16 cellular contexts compared by ENCODE assay signal in genomic region chr20:18020931-18021330, GRCh38. TPM values are rescaled to one million over a fixed set of nuclear protein-coding genes. Genes with fewer than 3 reads are reported as not detected.
DNase-seq lines count a peak whose midpoint lies in the region; ATAC-seq, FAIRE-seq and TF ChIP-seq lines count a peak whose summit lies in the region.
"Had no signal": no experiment of that assay in that cellular context is flagged by ENCODE, and none has a peak within 500 bp of the region (broad histone marks: within the 10 kb centered on the region; RNA-seq: fewer than 3 reads in every experiment).

No MANE protein-coding gene starts in this region.

- CTCF ChIA-PET in K562 (lab: Yijun Ruan, JAX; ENCODE audit: low intra/inter-chr PET ratio), result no interaction called here

- TF ChIP-seq CTCF in K562 (IDR thresholded peaks at IDR 0.05 in 2 of 3, conservative IDR thresholded peaks at IDR 0.05 in 1 of 3; ENCODE audit: insufficient read depth in 2 of 3, low read depth in 1 of 3, low read length in 3 of 3), result peak in 2 of 3 experiments; percentile 4 to 9; a peak in 1 of 6 replicates

- no peak overlapping the region for H3K27ac Mint-ChIP-seq in T-helper 2 cell treated with Interferon-gamma antibody and Interleukin-4, amounts not matched to agents 5 μg/mL and 100 μg/mL, for 36 hours

- TF ChIP-seq EP300 in K562 (IDR thresholded peaks at IDR 0.05; ENCODE audit: low read length), result no peak

- H3K36me3 Mint-ChIP-seq in T-helper 2 cell treated with Interferon-gamma antibody and Interleukin-4, amounts not matched to agents 5 μg/mL and 100 μg/mL, for 36 hours (ENCODE audit: low read depth), result no peaks in the 10 kb centered on the region
- H3K36me3 Mint-ChIP-seq: CD4-positive, alpha-beta memory T cell had no signal

- no peak for TF ChIP-seq POLR2A in K562 (conservative IDR thresholded peaks at IDR 0.05)

- H3K4me2 ChIP-seq in K562 (ENCODE audit: insufficient read depth, low read length), result no peak overlapping the region
- H3K4me2 ChIP-seq: A549 had no signal

- H3K27me3 Mint-ChIP-seq in T-helper 2 cell treated with Interferon-gamma antibody and Interleukin-4, amounts not matched to agents 5 μg/mL and 100 μg/mL, for 36 hours (ENCODE audit: low read depth), result peaks cover 5% of the 10 kb centered on the region

- H3K36me3 ChIP-seq in K562 (ENCODE audit: control insufficient read depth, insufficient read depth, low read length), result no peaks in the 10 kb centered on the region
- H3K36me3 ChIP-seq: BE2C had no signal

- H4K20me1 ChIP-seq in K562 (replicated peaks; ENCODE audit: control insufficient read depth, insufficient read depth, low read length), result no peaks in the 10 kb centered on the region

- no peak overlapping the region for H3K4me3 ChIP-seq in K562
- H3K4me3 ChIP-seq: A549 had no signal

- peak; percentile 43; the same call in 1 of the 3 replicates for ATAC-seq in K562
- ATAC-seq in left lobe of liver, result peak; percentile 58
- ATAC-seq: A549 had no signal

- no peak overlapping the region for H2AFZ ChIP-seq in K562 (ENCODE audit: low read depth, low read length)

- H3K27me3 ChIP-seq in K562 (ENCODE audit: control insufficient read depth in 2 of 2, insufficient read depth in 2 of 2, low read length in 2 of 2), result peaks cover 0 to 17% of the 10 kb centered on the region in 2 experiments; a peak in 2 of 5 replicates
- H3K27me3 ChIP-seq: BE2C had no signal

- no peak overlapping the region for H3K27ac ChIP-seq in K562 (ENCODE audit: extremely low read depth, low read depth, low read length)
- H3K27ac ChIP-seq: A549, C4-2B had no signal

- no peak for FAIRE-seq in K562 (lab: Jason Lieb, UNC)
- FAIRE-seq: A549, GM12892 had no signal

- H3K9ac ChIP-seq in K562 (ENCODE audit: insufficient read depth in 1 of 2, low read depth in 2 of 2, low read length in 2 of 2), result no peak overlapping the region

- intact Hi-C loops in K562 (cut with micrococcal nuclease), result no loop called here
- intact Hi-C loops in head of caudate nucleus (cut with DNase I), result no loop called here

- no TSS peak for BruUV-seq in K562 (replicated peaks; lab: Mats Ljungman, UMichigan)

- no peaks in the 10 kb centered on the region for H3K9me1 ChIP-seq in K562 (ENCODE audit: control insufficient read depth, insufficient read depth, low read length)

- DNase-seq in OCI-M1 (lab: John Stamatoyannopoulos, UW), result peak; percentile 4
- DNase-seq in K562 (ENCODE audit: extremely low read depth in 1 of 4, low spot score in 3 of 4), result no peak
- no peak for DNase-seq in left lobe of liver (ENCODE audit: low spot score)
- no peak for DNase-seq in T-helper 2 cell treated with Interferon-gamma antibody and Interleukin-4, amounts not matched to agents 5 μg/mL and 100 μg/mL, for 36 hours (ENCODE audit: low spot score)
- DNase-seq in head of caudate nucleus, result no peak
- no peak for DNase-seq in DMS79 (lab: John Stamatoyannopoulos, UW)
- DNase-seq: BE2C; CD4-positive, alpha-beta memory T cell; DMS79 treated with DMSO at 0.1 percent for 48 hours; EL; GDM1; H7 had no signal

- H3K9me3 ChIP-seq in K562 (replicated peaks; ENCODE audit: control insufficient read depth, insufficient read depth, low read depth, low read length), result no peaks in the 10 kb centered on the region
- H3K9me3 ChIP-seq: BE2C had no signal

- POLR2A ChIA-PET in K562 (lab: Yijun Ruan, JAX), result interaction anchor here (0.7 kb wide), 1 partner anchor 18 kb away, joined by 3 read pairs; no protein-coding TSS in a partner anchor

- no peaks in the 10 kb centered on the region for H3K9me3 Mint-ChIP-seq in T-helper 2 cell treated with Interferon-gamma antibody and Interleukin-4, amounts not matched to agents 5 μg/mL and 100 μg/mL, for 36 hours
- H3K9me3 Mint-ChIP-seq: CD4-positive, alpha-beta memory T cell had no signal

- no peaks in the 10 kb centered on the region for H3K79me2 ChIP-seq in K562 (ENCODE audit: control insufficient read depth, insufficient read depth, low read length)

- WGBS in K562 (ENCODE audit: insufficient coverage, low coverage, missing lambda C conversion rate), result 0% methylated on average over 7 of the region's 7 CpGs

- H3K4me3 Mint-ChIP-seq in T-helper 2 cell treated with Interferon-gamma antibody and Interleukin-4, amounts not matched to agents 5 μg/mL and 100 μg/mL, for 36 hours, result no peak overlapping the region
- H3K4me3 Mint-ChIP-seq: CD4-positive, alpha-beta memory T cell had no signal

- H3K4me1 ChIP-seq in K562 (replicated peaks in 1 of 2; ENCODE audit: control insufficient read depth in 2 of 2, insufficient read depth in 2 of 2, low read length in 2 of 2), result no peaks in the 10 kb centered on the region; a peak in 1 of 5 replicates
- H3K4me1 ChIP-seq: A549, BE2C had no signal

- in situ Hi-C loops in K562 (cut with MboI), result no loop called here

- no peaks in the 10 kb centered on the region for H3K4me1 Mint-ChIP-seq in T-helper 2 cell treated with Interferon-gamma antibody and Interleukin-4, amounts not matched to agents 5 μg/mL and 100 μg/mL, for 36 hours (ENCODE audit: low read depth)
- H3K4me1 Mint-ChIP-seq: CD4-positive, alpha-beta memory T cell had no signal

- no peak for TF ChIP-seq RAD21 in K562 (CRISPR knock-in tag; conservative IDR thresholded peaks at IDR 0.05 in 1 of 2, IDR thresholded peaks at IDR 0.05 in 1 of 2)

TF ChIP-seq in K562, 482 proteins besides CTCF, POLR2A, EP300 and RAD21:
- no peak for TF ChIP-seq RBM39 (optimal IDR thresholded peaks at IDR 0.05; ENCODE audit: low read depth, low read length)
- TF ChIP-seq TAL1 (IDR thresholded peaks at IDR 0.05), result no peak
- TF ChIP-seq SAFB (IDR thresholded peaks at IDR 0.05; ENCODE audit: borderline replicate concordance, low read depth, low read length), result no peak
- TF ChIP-seq ZNF239 (CRISPR knock-in tag; IDR thresholded peaks at IDR 0.05), result no peak

RNA-seq across cellular contexts. Expression of gene OVOL2, which starts 36.8 kb away (rescaled TPM):
- not detected in 2 replicates for total RNA-seq in K562 (2011; cell fraction: chromatin; rRNA removed; ENCODE audit: low replicate concordance)
- not detected in 2 replicates for total RNA-seq in K562 (2011; cell fraction: nucleolus; rRNA removed)
- not detected in 2 replicates for total RNA-seq in K562 (2011; cell fraction: nucleoplasm; rRNA removed)
- total RNA-seq in K562 (2014; rRNA removed) (not detected in 2 replicates), K562 (2014; rRNA removed; fragmentation: Illumina TruSeq; extraction: Trizol) (not detected in 2 replicates), K562 (2015; rRNA removed; fragmentation: Illumina TruSeq; extraction: Trizol) (not detected in 2 replicates), K562 (2021) (not detected in 2 replicates), left lobe of liver (0.18 TPM)
- polyA plus RNA-seq in K562 (2011; rRNA removed) (not detected in 2 replicates), K562 (2014; fragmentation: Illumina TruSeq; extraction: Trizol) (not detected in 2 replicates), K562 (2014; fragmentation: Nextera tagmentation; extraction: Ambion mirVana) (not detected), K562 (2014; rRNA removed) (0.22 TPM in 1 of 2 replicates, not detected in the other)
- not detected in 2 replicates for polyA plus RNA-seq in K562 (2011; cell fraction: cytosol; rRNA removed)
- polyA plus RNA-seq in K562 (2011; cell fraction: nucleus; rRNA removed), result not detected in 2 replicates
- not detected in 2 replicates for polyA plus RNA-seq in K562 (2012)
- polyA minus RNA-seq in K562 (2011; rRNA and poly(A)+ RNA removed), result not detected in 2 replicates
- not detected in 2 replicates for polyA minus RNA-seq in K562 (2011; cell fraction: cytosol; rRNA and poly(A)+ RNA removed)
- not detected in 2 replicates for polyA minus RNA-seq in K562 (2011; cell fraction: nucleus; rRNA and poly(A)+ RNA removed)
- total RNA-seq: CD4-positive, alpha-beta memory T cell had no signal
- polyA plus RNA-seq: A549; AG04450; CD4-positive, alpha-beta memory T cell had no signal

RNA-seq across cellular contexts. Expression of gene MGME1, which starts 52.1 kb away (rescaled TPM):
- 27.5 and 51.1 TPM in 2 replicates for total RNA-seq in K562 (2011; cell fraction: chromatin; rRNA removed; ENCODE audit: low replicate concordance)
- 29.0 and 30.2 TPM in 2 replicates for total RNA-seq in K562 (2011; cell fraction: nucleolus; rRNA removed)
- 29.8 and 32.3 TPM in 2 replicates for total RNA-seq in K562 (2011; cell fraction: nucleoplasm; rRNA removed)
- total RNA-seq in K562 (2014; rRNA removed) (15.6 and 15.9 TPM in 2 replicates), K562 (2014; rRNA removed; fragmentation: Illumina TruSeq; extraction: Trizol) (38.6 and 42.7 TPM in 2 replicates), K562 (2015; rRNA removed; fragmentation: Illumina TruSeq; extraction: Trizol) (34.1 and 35.0 TPM in 2 replicates), K562 (2021) (29.2 and 30.6 TPM in 2 replicates), left lobe of liver (5.7 TPM)
- polyA plus RNA-seq in K562 (2011; rRNA removed) (25.9 and 36.0 TPM in 2 replicates), K562 (2014; fragmentation: Illumina TruSeq; extraction: Trizol) (41.3 and 45.1 TPM in 2 replicates), K562 (2014; fragmentation: Nextera tagmentation; extraction: Ambion mirVana) (10 to 100 TPM; 13.4 to 20.7 TPM), K562 (2014; rRNA removed) (23.1 and 27.3 TPM in 2 replicates)
- 12.0 and 17.2 TPM in 2 replicates for polyA plus RNA-seq in K562 (2011; cell fraction: cytosol; rRNA removed)
- polyA plus RNA-seq in K562 (2011; cell fraction: nucleus; rRNA removed), result 15.6 and 16.5 TPM in 2 replicates
- polyA plus RNA-seq in K562 (2012), result 33.1 and 37.6 TPM in 2 replicates
- 35.0 and 37.2 TPM in 2 replicates for polyA minus RNA-seq in K562 (2011; rRNA and poly(A)+ RNA removed)
- 19.7 and 26.8 TPM in 2 replicates for polyA minus RNA-seq in K562 (2011; cell fraction: cytosol; rRNA and poly(A)+ RNA removed)
- 16.3 and 30.9 TPM in 2 replicates for polyA minus RNA-seq in K562 (2011; cell fraction: nucleus; rRNA and poly(A)+ RNA removed)

RNA-seq across cellular contexts. Expression of gene SNX5, which starts 52.3 kb away (rescaled TPM):
- total RNA-seq in K562 (2011; cell fraction: chromatin; rRNA removed; ENCODE audit: low replicate concordance), result 174 and 330 TPM in 2 replicates
- 139 and 146 TPM in 2 replicates for total RNA-seq in K562 (2011; cell fraction: nucleolus; rRNA removed)
- 189 and 260 TPM in 2 replicates for total RNA-seq in K562 (2011; cell fraction: nucleoplasm; rRNA removed)
- 150 and 171 TPM in 2 replicates for total RNA-seq in K562 (2014; rRNA removed)
- total RNA-seq in K562 (2014; rRNA removed; fragmentation: Illumina TruSeq; extraction: Trizol), result 157 and 183 TPM in 2 replicates
- total RNA-seq in K562 (2015; rRNA removed; fragmentation: Illumina TruSeq; extraction: Trizol), result 156 and 164 TPM in 2 replicates
- 128 and 142 TPM in 2 replicates for total RNA-seq in K562 (2021)
- polyA plus RNA-seq in K562 (2011; rRNA removed), result 139 and 174 TPM in 2 replicates
- 84.9 and 100 TPM in 2 replicates for polyA plus RNA-seq in K562 (2011; cell fraction: cytosol; rRNA removed)
- polyA plus RNA-seq in K562 (2011; cell fraction: nucleus; rRNA removed), result 170 and 187 TPM in 2 replicates
- polyA plus RNA-seq in K562 (2012), result 122 and 132 TPM in 2 replicates
- polyA plus RNA-seq in K562 (2014; fragmentation: Illumina TruSeq; extraction: Trizol), result 150 and 160 TPM in 2 replicates
- 10 to 100 TPM; 53.5 to 69.8 TPM for polyA plus RNA-seq in K562 (2014; fragmentation: Nextera tagmentation; extraction: Ambion mirVana)
- polyA plus RNA-seq in K562 (2014; rRNA removed), result 232 and 276 TPM in 2 replicates
- polyA minus RNA-seq in K562 (2011; rRNA and poly(A)+ RNA removed), result 156 and 164 TPM in 2 replicates
- polyA minus RNA-seq in K562 (2011; cell fraction: cytosol; rRNA and poly(A)+ RNA removed), result 70.9 and 78.5 TPM in 2 replicates
- polyA minus RNA-seq in K562 (2011; cell fraction: nucleus; rRNA and poly(A)+ RNA removed), result 156 and 184 TPM in 2 replicates
- 29.2 TPM for total RNA-seq in left lobe of liver
